Comparison of ENCODE assay signal across 8 cellular contexts in genomic region chr22:40436460-40437431, GRCh38.
DNase-seq lines count a peak whose midpoint lies in the region; ATAC-seq and TF ChIP-seq lines count a peak whose summit lies in the region.

No MANE protein-coding gene starts in this region.

- intact Hi-C loops in heart left ventricle (cut with DNase I) = loop anchor here (1.0 to 10.0 kb wide), 11 partner anchors 48 to 338 kb away; no protein-coding TSS in a partner anchor

- H3K27ac ChIP-seq in heart left ventricle = peak overlapping the region; percentile 10 to 78 (median 58)

- 21 to 25% (median 22%) methylated on average over 14 of the region's 14 CpGs for WGBS in heart left ventricle, 4 donors

- DNase-seq in COLO668 (lab: John Stamatoyannopoulos, UW; ENCODE audit: unreplicated experiment) = peak; percentile 16
- DNase-seq in NCI-H526 treated with DMSO at 0.1 percent for 48 hours (lab: John Stamatoyannopoulos, UW) = peak; percentile 5
- peak; percentile 15 for DNase-seq in activated effector memory CD4-positive, alpha-beta T cell treated with Interleukin-2 at 50 U/mL for 16 hours
- DNase-seq in heart left ventricle = peak in 2 of 5 donors; percentile 42 to 66
- DNase-seq in putamen (ENCODE audit: low spot score) = peak; percentile 45
- no peak for DNase-seq in NK-92 treated with Interleukin-12 subunit alpha and Interleukin-12 subunit beta, amount 100 ng/mL, for 24 hours (lab: John Stamatoyannopoulos, UW)

- TF ChIP-seq CTCF in heart left ventricle (IDR thresholded peaks at IDR 0.05) = peak; percentile 58 to 82 (median 78)

- H3K36me3 ChIP-seq in heart left ventricle = peaks cover 0 to 29% (median 11%) of the 10 kb centered on the region in 9 donors

- H3K27me3 ChIP-seq in heart left ventricle = no peaks in the 10 kb centered on the region

- peak overlapping the region in 8 of 12 donors; percentile 11 to 51 (median 22) for H3K4me3 ChIP-seq in heart left ventricle

- TF ChIP-seq POLR2A in heart left ventricle (IDR thresholded peaks at IDR 0.05) = no peak

- no peaks in the 10 kb centered on the region for H3K9me3 ChIP-seq in heart left ventricle

- H3K4me1 ChIP-seq in heart left ventricle = peaks cover 0 to 94% (median 30%) of the 10 kb centered on the region in 12 donors

- ATAC-seq in GM18873 (IDR thresholded peaks at IDR 0.05; ENCODE audit: low FRiP score, unreplicated experiment) (peak; percentile 59), HG03135 (IDR thresholded peaks at IDR 0.05; ENCODE audit: unreplicated experiment) (peak; percentile 70), heart left ventricle (peak; percentile 53 to 72 (median 70))
